Comparison of ENCODE assay signal across 14 cellular contexts in the genomic region with DNA sequence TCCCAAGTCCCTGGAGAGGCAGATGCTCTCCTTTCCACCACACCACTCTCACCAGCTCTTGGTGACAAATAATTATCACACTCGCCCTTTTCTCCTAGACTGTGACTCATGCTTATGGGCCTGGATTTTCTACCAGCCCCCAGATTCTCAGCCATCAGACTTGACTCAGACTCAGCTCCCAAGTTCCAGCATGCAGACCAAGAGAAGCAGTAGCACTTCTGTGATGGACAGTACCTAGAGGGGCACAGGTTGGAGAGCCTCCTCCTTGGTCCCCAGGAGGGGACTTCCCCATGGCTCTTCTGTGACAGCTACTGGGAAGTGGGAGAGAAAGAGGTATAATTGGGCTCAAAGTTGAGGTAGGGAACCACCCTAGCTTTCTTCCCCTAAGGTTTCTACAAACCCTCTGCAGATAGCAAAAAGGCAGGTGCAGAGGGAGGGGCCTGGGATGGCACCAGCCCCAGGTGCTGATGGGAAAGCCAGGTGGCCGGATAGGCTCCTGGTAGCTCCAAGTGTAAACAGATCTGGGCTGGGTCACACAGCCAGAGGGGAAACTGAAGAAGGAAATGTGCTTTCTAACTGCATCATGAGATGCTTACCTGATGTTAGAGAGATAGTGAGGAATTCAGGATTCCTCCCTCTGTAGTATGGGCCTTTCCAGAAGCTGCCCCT.
DNase-seq lines count a peak whose midpoint lies in the region; ATAC-seq lines count a peak whose summit lies in the region.
"Had no signal": no experiment of that assay in that cellular context is flagged by ENCODE, and none has a peak within 500 bp of the region (broad histone marks: within the 10 kb centered on the region; RNA-seq: fewer than 3 reads in every experiment).

No MANE protein-coding gene starts in this region.

- DNase-seq in NCI-H2081 (lab: John Stamatoyannopoulos, UW) (peak; percentile 28 to 73), NCI-H2081 treated with DMSO at 0.1 percent for 48 hours (lab: John Stamatoyannopoulos, UW) (no peak), NCI-H146 treated with DMSO at 0.1 percent for 48 hours (lab: John Stamatoyannopoulos, UW; ENCODE audit: unreplicated experiment) (peak; percentile 36), adipocyte (ENCODE audit: low read depth) (peak; percentile 3), NCI-H524 (lab: John Stamatoyannopoulos, UW) (no peak)
- DNase-seq: KBM-7; occipital lobe; stimulated activated CD4-positive, alpha-beta T cell treated with anti-CD3 and anti-CD28 coated beads, Interleukin-4, amount 100 ng/mL, for 4 hours; thyroid gland had no signal

- H3K9me3 ChIP-seq in adipocyte (ENCODE audit: control insufficient read depth, low read length) = no peaks in the 10 kb centered on the region
- H3K9me3 ChIP-seq: A549, thyroid gland had no signal

- no peak overlapping the region for H3K9ac ChIP-seq in adipocyte (ENCODE audit: low read length)

- H3K4me3 ChIP-seq in adipocyte (ENCODE audit: low read length) = no peak overlapping the region
- H3K4me3 ChIP-seq: A549, thyroid gland had no signal

- H3K36me3 Mint-ChIP-seq in stimulated activated memory B cell treated with anti-CD40 and anti-IgM and Interleukin-4, amounts not matched to agents 10 μg/mL and 1 μg/mL and 100 μg/mL, for 72 hours = no peaks in the 10 kb centered on the region
- H3K36me3 Mint-ChIP-seq: WTC11 had no signal

- H3K4me1 Mint-ChIP-seq in stimulated activated memory B cell treated with anti-CD40 and anti-IgM and Interleukin-4, amounts not matched to agents 10 μg/mL and 1 μg/mL and 100 μg/mL, for 72 hours = peaks cover 6% of the 10 kb centered on the region
- H3K4me1 Mint-ChIP-seq: WTC11 had no signal

- peaks cover 44% of the 10 kb centered on the region for H3K27me3 Mint-ChIP-seq in stimulated activated memory B cell treated with anti-CD40 and anti-IgM and Interleukin-4, amounts not matched to agents 10 μg/mL and 1 μg/mL and 100 μg/mL, for 72 hours

- peaks cover 7% of the 10 kb centered on the region for H3K27me3 ChIP-seq in adipocyte (replicated peaks; ENCODE audit: control insufficient read depth, insufficient read depth, low read length)
- H3K27me3 ChIP-seq: thyroid gland had no signal

- no peaks in the 10 kb centered on the region for H3K4me1 ChIP-seq in adipocyte (ENCODE audit: control insufficient read depth, insufficient read depth, low read length)
- H3K4me1 ChIP-seq: thyroid gland had no signal

- H3K4me3 Mint-ChIP-seq in stimulated activated memory B cell treated with anti-CD40 and anti-IgM and Interleukin-4, amounts not matched to agents 10 μg/mL and 1 μg/mL and 100 μg/mL, for 72 hours = no peak overlapping the region
- H3K4me3 Mint-ChIP-seq: WTC11 had no signal

- H3K9me3 Mint-ChIP-seq in stimulated activated memory B cell treated with anti-CD40 and anti-IgM and Interleukin-4, amounts not matched to agents 10 μg/mL and 1 μg/mL and 100 μg/mL, for 72 hours = no peaks in the 10 kb centered on the region
- H3K9me3 Mint-ChIP-seq: WTC11 had no signal

- ATAC-seq in stimulated activated memory B cell treated with anti-CD40 and anti-IgM and Interleukin-4, amounts not matched to agents 10 μg/mL and 1 μg/mL and 100 μg/mL, for 72 hours = peak; percentile 42
- ATAC-seq in GM21825 (IDR thresholded peaks at IDR 0.05; ENCODE audit: unreplicated experiment) (no peak), HG02571 (IDR thresholded peaks at IDR 0.05; ENCODE audit: unreplicated experiment) (no peak)

- H3K27ac Mint-ChIP-seq in stimulated activated memory B cell treated with anti-CD40 and anti-IgM and Interleukin-4, amounts not matched to agents 10 μg/mL and 1 μg/mL and 100 μg/mL, for 72 hours = no peak overlapping the region
- H3K27ac Mint-ChIP-seq: WTC11 had no signal

- H3K36me3 ChIP-seq in adipocyte (ENCODE audit: control insufficient read depth, insufficient read depth, low read length, severe bottlenecking) = no peaks in the 10 kb centered on the region
- H3K36me3 ChIP-seq: thyroid gland had no signal

Comparison
In these comparisons a context has a peak if more than half of its experiments do, and no peak if none do; other contexts are left out.
1. DNase-seq: peak in NCI-H2081 (2 of 2), NCI-H146 treated with DMSO at 0.1 percent for 48 hours (single experiment) and adipocyte (single experiment); none in NCI-H2081 treated with DMSO at 0.1 percent for 48 hours (single experiment) and NCI-H524 (0 of 2).